17 cellular contexts compared by ENCODE assay signal in the genomic region with DNA sequence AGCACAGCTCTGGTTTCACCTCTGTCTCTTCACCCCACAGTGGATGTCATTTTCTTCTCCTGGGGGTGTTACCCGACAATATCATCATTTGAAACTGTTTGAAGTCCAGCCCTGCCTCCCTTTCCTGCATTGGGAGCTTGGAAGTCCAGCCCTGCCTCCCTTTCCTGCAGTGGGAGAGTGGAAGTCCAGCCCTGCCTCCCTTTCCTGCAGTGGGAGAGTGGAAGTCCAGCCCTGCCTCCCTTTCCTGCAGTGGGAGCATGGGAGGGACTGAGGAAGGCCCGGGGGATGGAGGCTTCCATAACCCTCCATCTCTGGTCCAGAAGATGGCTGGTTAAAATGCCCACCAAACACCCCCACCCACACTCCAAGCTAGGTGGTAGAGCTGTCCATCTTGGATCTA. TPM values are rescaled to one million over a fixed set of nuclear protein-coding genes. Genes with fewer than 3 reads are reported as not detected.
A peak's percentile ranks its signal among the peaks of the same experiment; 100 is the strongest.
DNase-seq lines count a peak whose midpoint lies in the region; ATAC-seq and TF ChIP-seq lines count a peak whose summit lies in the region.
"Had no signal": no experiment of that assay in that cellular context is flagged by ENCODE, and none has a peak within 500 bp of the region (broad histone marks: within the 10 kb centered on the region; RNA-seq: fewer than 3 reads in every experiment).

No MANE protein-coding gene starts in this region.

- H3K27me3 Mint-ChIP-seq in CD14-positive monocyte (ENCODE audit: low read depth in 3 of 3) (no peaks in the 10 kb centered on the region), activated B cell treated with CpG ODN at 0.5 μM for 24 hours (no peaks in the 10 kb centered on the region), naive B cell (no peaks in the 10 kb centered on the region)
- H3K27me3 Mint-ChIP-seq in stimulated activated naive B cell treated with anti-CD40 and anti-IgM and Interleukin-4, amounts not matched to agents 10 μg/mL and 1 μg/mL and 100 μg/mL, for 72 hours = no peaks in the 10 kb centered on the region
- H3K27me3 Mint-ChIP-seq: IgD-negative memory B cell had no signal

- POLR2A ChIA-PET in activated B cell treated with CpG ODN at 0.5 μM for 24 hours (lab: Charles Lee) = interaction anchor here (0.8 to 1.5 kb wide), 4 partner anchors 25 to 72 kb away, joined by 3 to 7 read pairs (median 3); partner anchors contain the start of gene SYK

- TF ChIP-seq CTCF in CD14-positive monocyte (IDR thresholded peaks at IDR 0.05) = no peak
- TF ChIP-seq CTCF in activated B cell treated with CpG ODN at 0.5 μM for 24 hours (IDR thresholded peaks at IDR 0.05) = no peak
- TF ChIP-seq CTCF in right atrium auricular region (IDR thresholded peaks at IDR 0.05) = no peak

- H3K4me3 ChIP-seq in right atrium auricular region = no peak overlapping the region
- H3K4me3 ChIP-seq: GM23248 had no signal

- H3K4me3 Mint-ChIP-seq in CD14-positive monocyte = no peak overlapping the region
- H3K4me3 Mint-ChIP-seq in activated B cell treated with CpG ODN at 0.5 μM for 24 hours = no peak overlapping the region
- no peak overlapping the region for H3K4me3 Mint-ChIP-seq in naive B cell
- H3K4me3 Mint-ChIP-seq in stimulated activated naive B cell treated with anti-CD40 and anti-IgM and Interleukin-4, amounts not matched to agents 10 μg/mL and 1 μg/mL and 100 μg/mL, for 72 hours = no peak overlapping the region
- H3K4me3 Mint-ChIP-seq: CD8-positive, alpha-beta T cell had no signal

- H3K4me1 Mint-ChIP-seq in CD14-positive monocyte (peaks cover 34% of the 10 kb centered on the region), activated B cell treated with CpG ODN at 0.5 μM for 24 hours (peaks cover 56% of the 10 kb centered on the region), naive B cell (peaks cover 32 to 48% (median 43%) of the 10 kb centered on the region in 3 donors)
- H3K4me1 Mint-ChIP-seq in stimulated activated naive B cell treated with anti-CD40 and anti-IgM and Interleukin-4, amounts not matched to agents 10 μg/mL and 1 μg/mL and 100 μg/mL, for 72 hours = peaks cover 44 to 61% of the 10 kb centered on the region in 2 donors

- DNase-seq in CD14-positive monocyte (ENCODE audit: low spot score) (no peak), activated B cell treated with CpG ODN at 0.5 μM for 24 hours (no peak), naive B cell (no peak), right atrium auricular region (ENCODE audit: low spot score) (no peak), NAMALWA (ENCODE audit: low spot score) (no peak), NCI-H510A treated with DMSO at 0.1 percent for 48 hours (lab: John Stamatoyannopoulos, UW) (no peak)
- no peak for DNase-seq in stimulated activated naive B cell treated with anti-CD40 and anti-IgM and Interleukin-4, amounts not matched to agents 10 μg/mL and 1 μg/mL and 100 μg/mL, for 72 hours
- DNase-seq: ACHN; Calu3; CD8-positive, alpha-beta T cell; DMS79 treated with DMSO at 0.1 percent for 48 hours; GM23248; HCEC 1CT had no signal

- H3K9me3 ChIP-seq in right atrium auricular region = no peaks in the 10 kb centered on the region

- ATAC-seq in activated B cell treated with CpG ODN at 0.5 μM for 24 hours (ENCODE audit: low read depth) (no peak), naive B cell (ENCODE audit: low read depth in 2 of 2) (no peak), HG02759 (IDR thresholded peaks at IDR 0.05; ENCODE audit: unreplicated experiment) (no peak)
- ATAC-seq in stimulated activated naive B cell treated with anti-CD40 and anti-IgM and Interleukin-4, amounts not matched to agents 10 μg/mL and 1 μg/mL and 100 μg/mL, for 72 hours (replicated peaks) = no peak
- ATAC-seq: CD8-positive, alpha-beta T cell; HepG2 had no signal

- no peaks in the 10 kb centered on the region for H3K4me1 ChIP-seq in right atrium auricular region

- intact Hi-C loops in CD14-positive monocyte (cut with micrococcal nuclease) = loop anchor here in 1 of 2 donors (10.0 kb wide), 1 partner anchor 1257 kb away; the partner anchor contains the start of gene GADD45G
- intact Hi-C loops in activated B cell treated with CpG ODN at 0.5 μM for 24 hours (cut with micrococcal nuclease) = loop anchor here (2.0 to 10.0 kb wide), 4 partner anchors 19 to 1257 kb away; partner anchors contain the start of genes DIRAS2 and GADD45G

- CTCF ChIA-PET in activated B cell treated with CpG ODN at 0.5 μM for 24 hours (lab: Charles Lee) = interaction anchor here (0.9 to 1.6 kb wide), 3 partner anchors 9 to 25 kb away, joined by 3 to 6 read pairs (median 4); no protein-coding TSS in a partner anchor

- H3K27ac Mint-ChIP-seq in CD14-positive monocyte (peak overlapping the region; percentile 71 to 91 (median 83)), activated B cell treated with CpG ODN at 0.5 μM for 24 hours (peak overlapping the region; percentile 82), naive B cell (peak overlapping the region in 4 of 6 donors; percentile 26 to 54 (median 42))
- H3K27ac Mint-ChIP-seq in stimulated activated naive B cell treated with anti-CD40 and anti-IgM and Interleukin-4, amounts not matched to agents 10 μg/mL and 1 μg/mL and 100 μg/mL, for 72 hours = peak overlapping the region; percentile 20
- H3K27ac Mint-ChIP-seq: CD8-positive, alpha-beta T cell had no signal

- H3K36me3 Mint-ChIP-seq in CD14-positive monocyte = peaks cover 83 to 96% of the 10 kb centered on the region in 2 donors
- peaks cover 91% of the 10 kb centered on the region for H3K36me3 Mint-ChIP-seq in activated B cell treated with CpG ODN at 0.5 μM for 24 hours (ENCODE audit: low read depth)
- peaks cover 3 to 20% of the 10 kb centered on the region in 2 donors for H3K36me3 Mint-ChIP-seq in naive B cell
- H3K36me3 Mint-ChIP-seq in stimulated activated naive B cell treated with anti-CD40 and anti-IgM and Interleukin-4, amounts not matched to agents 10 μg/mL and 1 μg/mL and 100 μg/mL, for 72 hours = peaks cover 33 to 70% of the 10 kb centered on the region in 2 donors
- H3K36me3 Mint-ChIP-seq: CD8-positive, alpha-beta T cell had no signal

- H3K27me3 ChIP-seq in right atrium auricular region = no peaks in the 10 kb centered on the region

- H3K36me3 ChIP-seq in right atrium auricular region = no peaks in the 10 kb centered on the region

- H3K27ac ChIP-seq in right atrium auricular region = no peak overlapping the region
- H3K27ac ChIP-seq: GM23248 had no signal

- peaks cover 0 to 2% (median 0%) of the 10 kb centered on the region in 7 donors for H3K9me3 Mint-ChIP-seq in CD14-positive monocyte
- H3K9me3 Mint-ChIP-seq in activated B cell treated with CpG ODN at 0.5 μM for 24 hours = no peaks in the 10 kb centered on the region
- H3K9me3 Mint-ChIP-seq in naive B cell = no peaks in the 10 kb centered on the region
- H3K9me3 Mint-ChIP-seq in stimulated activated naive B cell treated with anti-CD40 and anti-IgM and Interleukin-4, amounts not matched to agents 10 μg/mL and 1 μg/mL and 100 μg/mL, for 72 hours = no peaks in the 10 kb centered on the region
- H3K9me3 Mint-ChIP-seq: CD8-positive, alpha-beta T cell; IgD-negative memory B cell had no signal

RNA-seq across cellular contexts. Expression of gene SYK, which starts 59.8 kb away (rescaled TPM):
- polyA plus RNA-seq in CD14-positive monocyte = 100 to 1,000 TPM; 177 to 186 TPM
- 222 and 237 TPM in 2 replicates for total RNA-seq in activated B cell treated with CpG ODN at 0.5 μM for 24 hours
- polyA plus RNA-seq in naive B cell (ENCODE audit: low read depth in 6 of 6) = 100 to 1,000 TPM; 163 to 261 (median 214) TPM
- 1 to 10 TPM; 3.4 to 6.3 TPM for total RNA-seq in right atrium auricular region
- total RNA-seq: GM23248, HepG2 had no signal
- polyA plus RNA-seq: BJ, GM23248, HepG2 had no signal

Comparison
In these comparisons a context has a peak if more than half of its experiments do, and no peak if none do; other contexts are left out.
1. H3K27ac Mint-ChIP-seq: peak in every context shown above with its lines; median percentile 83 in CD14-positive monocyte; 82 in activated B cell treated with CpG ODN at 0.5 μM for 24 hours; 42 in naive B cell; 20 in stimulated activated naive B cell treated with anti-CD40 and anti-IgM and Interleukin-4, amounts not matched to agents 10 μg/mL and 1 μg/mL and 100 μg/mL, for 72 hours.
2. RNA of gene SYK, which starts 59.8 kb away (total RNA-seq): 222 to 237 TPM in activated B cell treated with CpG ODN at 0.5 μM for 24 hours; 3.4 to 6.3 TPM in right atrium auricular region; every median in the first group is over 10 times any median in the second.